2 cellular contexts compared by ENCODE assay signal in genomic region chr14:32925439-32925838, GRCh38.
TF ChIP-seq lines count a peak whose summit lies in the region.

No MANE protein-coding gene starts in this region.

TF ChIP-seq in HepG2, 621 proteins besides CTCF, POLR2A, EP300 and RAD21:
- TF ChIP-seq REST (IDR thresholded peaks at IDR 0.05; ENCODE audit: borderline replicate concordance in 1 of 2, low read depth in 1 of 2, low read length in 2 of 2) (peak; percentile 1 to 89; a peak in 3 of 4 replicates), ZNF792 (CRISPR knock-in tag; IDR thresholded peaks at IDR 0.05) (peak; percentile 81; the same call in 1 of the 2 replicates), MIER2 (CRISPR knock-in tag; IDR thresholded peaks at IDR 0.05) (peak; percentile 76), TIGD3 (CRISPR knock-in tag; IDR thresholded peaks at IDR 0.05; ENCODE audit: borderline replicate concordance) (no peak)

TF ChIP-seq in PFSK-1, 5 proteins besides CTCF, POLR2A, EP300 and RAD21 (continued from another document):
- peak; percentile 48 to 56; a peak in 2 of 4 replicates for TF ChIP-seq REST (IDR thresholded peaks at IDR 0.05; ENCODE audit: insufficient read depth in 1 of 2, low read depth in 2 of 2, low read length in 2 of 2)
- TF ChIP-seq TAF1 (IDR thresholded peaks at IDR 0.05; ENCODE audit: borderline replicate concordance, insufficient read depth, low read length): no peak
